Comparison of ENCODE assay signal across 21 cellular contexts in genomic region chr5:1805736-1806135, GRCh38. TPM values are rescaled to one million over a fixed set of nuclear protein-coding genes. Genes with fewer than 3 reads are reported as not detected.
A peak's percentile ranks its signal among the peaks of the same experiment; 100 is the strongest.
DNase-seq lines count a peak whose midpoint lies in the region; FAIRE-seq and TF ChIP-seq lines count a peak whose summit lies in the region.
"Had no signal": no experiment of that assay in that cellular context is flagged by ENCODE, and none has a peak within 500 bp of the region (broad histone marks: within the 10 kb centered on the region; RNA-seq: fewer than 3 reads in every experiment).

No MANE protein-coding gene starts in this region.

- no peak for TF ChIP-seq CTCF in chondrocyte (IDR thresholded peaks at IDR 0.05)
- no peak for TF ChIP-seq CTCF in neural crest cell (conservative IDR thresholded peaks at IDR 0.05)
- no peak for TF ChIP-seq CTCF in tibial artery (IDR thresholded peaks at IDR 0.05)

- peaks cover 41% of the 10 kb centered on the region for H3K4me1 Mint-ChIP-seq in activated T-helper 1 cell treated with anti-CD3 and anti-CD28 coated beads, Interleukin-12 subunit alpha, Interleukin-12 subunit beta, Interleukin-2, Interleukin-4 antibody, amounts not matched to agents 30 ng/mL and 10 ng/mL and 1 ng/mL, durations not matched to agents 14 hours and 24 hours and 36 hours (ENCODE audit: low read depth)
- H3K4me1 Mint-ChIP-seq in chondrocyte (ENCODE audit: low read depth): peaks cover 20% of the 10 kb centered on the region
- H3K4me1 Mint-ChIP-seq in neural crest cell: peaks cover 43% of the 10 kb centered on the region

- H3K4me3 ChIP-seq in tibial artery: no peak overlapping the region
- H3K4me3 ChIP-seq: GM23338 had no signal

- H3K36me3 ChIP-seq in tibial artery: peaks cover 52 to 82% (median 67%) of the 10 kb centered on the region in 3 donors

- H3K27me3 Mint-ChIP-seq in activated T-helper 1 cell treated with anti-CD3 and anti-CD28 coated beads, Interleukin-12 subunit alpha, Interleukin-12 subunit beta, Interleukin-2, Interleukin-4 antibody, amounts not matched to agents 30 ng/mL and 10 ng/mL and 1 ng/mL, durations not matched to agents 14 hours and 24 hours and 36 hours (ENCODE audit: insufficient read depth): no peaks in the 10 kb centered on the region
- no peaks in the 10 kb centered on the region for H3K27me3 Mint-ChIP-seq in chondrocyte (ENCODE audit: low read depth)
- no peaks in the 10 kb centered on the region for H3K27me3 Mint-ChIP-seq in neural crest cell (ENCODE audit: low read depth)
- H3K27me3 Mint-ChIP-seq: CD4-positive, alpha-beta T cell had no signal

- peak overlapping the region; percentile 29 for H3K27ac Mint-ChIP-seq in activated T-helper 1 cell treated with anti-CD3 and anti-CD28 coated beads, Interleukin-12 subunit alpha, Interleukin-12 subunit beta, Interleukin-2, Interleukin-4 antibody, amounts not matched to agents 30 ng/mL and 10 ng/mL and 1 ng/mL, durations not matched to agents 14 hours and 24 hours and 36 hours
- H3K27ac Mint-ChIP-seq in chondrocyte (ENCODE audit: unreplicated experiment): no peak overlapping the region
- H3K27ac Mint-ChIP-seq in neural crest cell (ENCODE audit: unreplicated experiment): no peak overlapping the region
- H3K27ac Mint-ChIP-seq: CD4-positive, alpha-beta T cell; GM23338 had no signal

- no peaks in the 10 kb centered on the region for H3K9me3 Mint-ChIP-seq in activated T-helper 1 cell treated with anti-CD3 and anti-CD28 coated beads, Interleukin-12 subunit alpha, Interleukin-12 subunit beta, Interleukin-2, Interleukin-4 antibody, amounts not matched to agents 30 ng/mL and 10 ng/mL and 1 ng/mL, durations not matched to agents 14 hours and 24 hours and 36 hours
- H3K9me3 Mint-ChIP-seq in chondrocyte (ENCODE audit: low read depth) (no peaks in the 10 kb centered on the region), neural crest cell (no peaks in the 10 kb centered on the region)
- H3K9me3 Mint-ChIP-seq: CD4-positive, alpha-beta T cell; GM23338 had no signal

- intact Hi-C loops in activated T-helper 1 cell treated with anti-CD3 and anti-CD28 coated beads, Interleukin-12 subunit alpha, Interleukin-12 subunit beta, Interleukin-2, Interleukin-4 antibody, amounts not matched to agents 30 ng/mL and 10 ng/mL and 1 ng/mL, durations not matched to agents 14 hours and 24 hours and 36 hours (cut with micrococcal nuclease): no loop called here
- intact Hi-C loops in tibial artery (cut with DNase I; ENCODE audit: low total_unique reads): no loop called here

- peaks cover 54% of the 10 kb centered on the region for H3K36me3 Mint-ChIP-seq in activated T-helper 1 cell treated with anti-CD3 and anti-CD28 coated beads, Interleukin-12 subunit alpha, Interleukin-12 subunit beta, Interleukin-2, Interleukin-4 antibody, amounts not matched to agents 30 ng/mL and 10 ng/mL and 1 ng/mL, durations not matched to agents 14 hours and 24 hours and 36 hours (ENCODE audit: low read depth)
- H3K36me3 Mint-ChIP-seq in chondrocyte (ENCODE audit: low read depth): peaks cover 34% of the 10 kb centered on the region
- peaks cover 21% of the 10 kb centered on the region for H3K36me3 Mint-ChIP-seq in neural crest cell (ENCODE audit: low read depth)

- H3K4me1 ChIP-seq in tibial artery: peaks cover 0 to 9% (median 6%) of the 10 kb centered on the region in 4 donors

- no peak overlapping the region for H3K27ac ChIP-seq in tibial artery
- H3K27ac ChIP-seq: C4-2B, HL-60 had no signal

- DNase-seq in activated T-helper 1 cell treated with anti-CD3 and anti-CD28 coated beads, Interleukin-12 subunit alpha, Interleukin-12 subunit beta, Interleukin-2, Interleukin-4 antibody, amounts not matched to agents 30 ng/mL and 10 ng/mL and 1 ng/mL, durations not matched to agents 14 hours and 24 hours and 36 hours (ENCODE audit: low spot score): no peak
- DNase-seq in chondrocyte (ENCODE audit: low spot score): peak; percentile 50
- no peak for DNase-seq in neural crest cell (ENCODE audit: low read depth, low spot score)
- peak; percentile 14 to 31 for DNase-seq in tibial artery
- no peak for DNase-seq in HTR-8/SVneo (ENCODE audit: insufficient read length, low spot score)
- DNase-seq in NCI-H187 treated with DMSO at 0.1 percent for 48 hours (lab: John Stamatoyannopoulos, UW): no peak
- DNase-seq in NCI-H146 (lab: John Stamatoyannopoulos, UW): no peak
- DNase-seq: ACHN; CD4-positive, alpha-beta T cell; DMS153; DMS79; GDM1; HCEC 1CT; IMR-90 had no signal

- no peaks in the 10 kb centered on the region for H3K27me3 ChIP-seq in tibial artery

- H3K9me3 ChIP-seq in tibial artery: no peaks in the 10 kb centered on the region

- no peak overlapping the region for H3K4me3 Mint-ChIP-seq in activated T-helper 1 cell treated with anti-CD3 and anti-CD28 coated beads, Interleukin-12 subunit alpha, Interleukin-12 subunit beta, Interleukin-2, Interleukin-4 antibody, amounts not matched to agents 30 ng/mL and 10 ng/mL and 1 ng/mL, durations not matched to agents 14 hours and 24 hours and 36 hours
- H3K4me3 Mint-ChIP-seq in chondrocyte (ENCODE audit: unreplicated experiment) (no peak overlapping the region), neural crest cell (peak overlapping the region; percentile 38)
- H3K4me3 Mint-ChIP-seq: CD4-positive, alpha-beta T cell; GM23338 had no signal

- FAIRE-seq in HTR-8/SVneo (lab: Jason Lieb, UNC): no peak
- FAIRE-seq: A204.1, GM12892, GM18507, H54 had no signal

RNA-seq across cellular contexts. Expression of gene NDUFS6, which starts 4.5 kb away (rescaled TPM):
- 40.3 and 41.5 TPM in 2 replicates for total RNA-seq in activated T-helper 1 cell treated with anti-CD3 and anti-CD28 coated beads, Interleukin-12 subunit alpha, Interleukin-12 subunit beta, Interleukin-2, Interleukin-4 antibody, amounts not matched to agents 30 ng/mL and 10 ng/mL and 1 ng/mL, durations not matched to agents 14 hours and 24 hours and 36 hours
- 23.7 to 31.3 TPM (median 25.7 TPM) in 3 replicates for total RNA-seq in chondrocyte
- total RNA-seq in neural crest cell: 50.2 and 52.3 TPM in 2 replicates

RNA-seq across cellular contexts. Expression of gene MRPL36, which starts 6.1 kb away (rescaled TPM):
- 109 and 118 TPM in 2 replicates for total RNA-seq in activated T-helper 1 cell treated with anti-CD3 and anti-CD28 coated beads, Interleukin-12 subunit alpha, Interleukin-12 subunit beta, Interleukin-2, Interleukin-4 antibody, amounts not matched to agents 30 ng/mL and 10 ng/mL and 1 ng/mL, durations not matched to agents 14 hours and 24 hours and 36 hours
- total RNA-seq in chondrocyte: 37.4 to 50.8 TPM (median 48.3 TPM) in 3 replicates
- total RNA-seq in neural crest cell: 50.8 and 53.2 TPM in 2 replicates

Comparison
In these comparisons a context has a peak if more than half of its experiments do, and no peak if none do; other contexts are left out.
1. DNase-seq: peak in chondrocyte (single experiment) and tibial artery (2 of 2); none in activated T-helper 1 cell treated with anti-CD3 and anti-CD28 coated beads, Interleukin-12 subunit alpha, Interleukin-12 subunit beta, Interleukin-2, Interleukin-4 antibody, amounts not matched to agents 30 ng/mL and 10 ng/mL and 1 ng/mL, durations not matched to agents 14 hours and 24 hours and 36 hours (single experiment), neural crest cell (single experiment), HTR-8/SVneo (single experiment), NCI-H187 treated with DMSO at 0.1 percent for 48 hours (single experiment) and NCI-H146 (single experiment).